Comparison of ENCODE assay signal across 10 cellular contexts in the genomic region with DNA sequence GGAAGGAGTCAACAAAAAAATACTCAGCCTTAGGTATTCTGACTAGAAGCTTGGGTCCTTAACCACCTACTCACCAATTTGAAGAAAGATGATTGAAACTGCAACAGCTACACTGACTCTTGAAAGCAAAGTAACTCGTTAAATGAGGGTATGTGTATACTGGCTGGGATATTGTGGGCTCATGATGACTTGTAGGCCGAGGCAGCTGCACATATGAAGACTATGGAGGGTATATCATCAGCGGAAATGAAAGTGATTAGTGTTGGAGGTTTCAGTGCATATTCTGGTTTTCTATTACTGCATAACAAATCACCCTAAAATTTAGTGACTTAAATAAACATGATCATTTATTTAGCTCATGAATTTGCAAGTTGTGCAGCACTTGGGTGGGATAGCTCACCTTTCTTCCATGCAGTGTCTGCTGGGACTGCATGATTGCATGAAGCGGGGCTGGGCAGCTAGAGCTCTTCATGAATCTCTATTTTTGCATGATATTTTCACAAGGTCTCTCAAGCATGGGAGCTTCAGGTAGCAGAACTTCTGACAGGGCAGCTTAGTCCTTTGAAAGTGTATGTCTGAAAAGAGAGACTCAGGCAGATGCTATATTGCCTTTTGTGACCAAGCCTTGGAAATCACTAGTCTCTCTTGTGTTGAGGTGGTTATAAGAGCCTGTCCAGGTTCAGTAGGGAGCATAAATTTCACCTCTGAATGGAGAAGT.
DNase-seq lines count a peak whose midpoint lies in the region; ATAC-seq and TF ChIP-seq lines count a peak whose summit lies in the region.
"Had no signal": no experiment of that assay in that cellular context is flagged by ENCODE, and none has a peak within 500 bp of the region (broad histone marks: within the 10 kb centered on the region; RNA-seq: fewer than 3 reads in every experiment).

No MANE protein-coding gene starts in this region.

- H3K4me1 ChIP-seq in trophoblast cell (ENCODE audit: control insufficient read depth in 1 of 2, insufficient read depth in 2 of 2, low read length in 2 of 2): peaks cover 14 to 22% of the 10 kb centered on the region in 2 experiments
- no peaks in the 10 kb centered on the region for H3K4me1 ChIP-seq in breast epithelium
- H3K4me1 ChIP-seq: gastroesophageal sphincter had no signal

- H2AK5ac ChIP-seq in trophoblast cell (ENCODE audit: low read length): peak overlapping the region; percentile 29

- H4K8ac ChIP-seq in trophoblast cell (ENCODE audit: low read depth, low read length): peak overlapping the region; percentile 16

- H3K36me3 ChIP-seq in trophoblast cell (ENCODE audit: control insufficient read depth in 1 of 2, insufficient read depth in 2 of 2, low read length in 2 of 2): no peaks in the 10 kb centered on the region
- H3K36me3 ChIP-seq in breast epithelium: no peaks in the 10 kb centered on the region
- H3K36me3 ChIP-seq: gastroesophageal sphincter had no signal

- no peak overlapping the region for H3K23ac ChIP-seq in trophoblast cell (ENCODE audit: low read length)

- H3K4me2 ChIP-seq in trophoblast cell (ENCODE audit: low read length): no peak overlapping the region

- TF ChIP-seq CTCF in breast epithelium (IDR thresholded peaks at IDR 0.05): no peak

- intact Hi-C loops in breast epithelium (cut with DNase I; ENCODE audit: low total_unique reads): no loop called here

- WGBS in trophoblast cell (ENCODE audit: extremely low coverage, insufficient coverage, insufficient read length): no CpG with 5 or more reads among the region's 4 CpGs

- no peaks in the 10 kb centered on the region for H3K9me3 ChIP-seq in trophoblast cell (ENCODE audit: insufficient read depth, low read depth, low read length)
- no peaks in the 10 kb centered on the region for H3K9me3 ChIP-seq in breast epithelium
- H3K9me3 ChIP-seq: gastroesophageal sphincter had no signal

- H3K4ac ChIP-seq in trophoblast cell (ENCODE audit: low read depth, low read length): no peak overlapping the region

- H3K9ac ChIP-seq in trophoblast cell (ENCODE audit: low read length): no peak overlapping the region

- no peak overlapping the region for H3K27ac ChIP-seq in trophoblast cell (ENCODE audit: low read depth, low read length)
- H3K27ac ChIP-seq in breast epithelium: no peak overlapping the region
- H3K27ac ChIP-seq: gastroesophageal sphincter had no signal

- H4K12ac ChIP-seq in trophoblast cell (ENCODE audit: low read depth, low read length): no peak overlapping the region

- H3K27me3 ChIP-seq in trophoblast cell (ENCODE audit: insufficient read depth, low read length) (no peaks in the 10 kb centered on the region), breast epithelium (no peaks in the 10 kb centered on the region)
- H3K27me3 ChIP-seq: gastroesophageal sphincter had no signal

- no peak for TF ChIP-seq POLR2A in breast epithelium (IDR thresholded peaks at IDR 0.05)

- peak overlapping the region; percentile 73 for H2BK120ac ChIP-seq in trophoblast cell (ENCODE audit: insufficient read depth, low read length, poor library complexity)

- H2AFZ ChIP-seq in trophoblast cell (ENCODE audit: insufficient read depth, low read length, poor library complexity): no peak overlapping the region

- peak overlapping the region; percentile 48 for H3K14ac ChIP-seq in trophoblast cell (ENCODE audit: low read length)

- ATAC-seq in HG02588 (IDR thresholded peaks at IDR 0.05; ENCODE audit: unreplicated experiment): peak; percentile 98
- ATAC-seq in HG03565 (IDR thresholded peaks at IDR 0.05; ENCODE audit: unreplicated experiment): peak; percentile 99
- ATAC-seq: gastroesophageal sphincter had no signal

- peak overlapping the region; percentile 27 for H2BK5ac ChIP-seq in trophoblast cell (ENCODE audit: low read depth, low read length, poor library complexity)

- H3K4me3 ChIP-seq in trophoblast cell (ENCODE audit: low read depth, low read length) (no peak overlapping the region), breast epithelium (no peak overlapping the region)
- H3K4me3 ChIP-seq: gastroesophageal sphincter had no signal

- H3K79me2 ChIP-seq in trophoblast cell (ENCODE audit: control insufficient read depth, insufficient read depth, low read length, poor library complexity): peaks cover 2% of the 10 kb centered on the region

- peak overlapping the region; percentile 95 for H2BK12ac ChIP-seq in trophoblast cell (ENCODE audit: low read length)

- H4K91ac ChIP-seq in trophoblast cell (ENCODE audit: low read depth, low read length): peak overlapping the region; percentile 61

- peaks cover 40% of the 10 kb centered on the region for H3K79me1 ChIP-seq in trophoblast cell (ENCODE audit: low read length)

- H3K18ac ChIP-seq in trophoblast cell (ENCODE audit: low read length): no peak overlapping the region

- peak; percentile 38 for DNase-seq in activated CD4-positive, alpha-beta T cell treated with anti-CD3 and anti-CD28 coated beads for 48 hours
- DNase-seq in activated CD4-positive, alpha-beta T cell treated with anti-CD3 and anti-CD28 coated beads, Interleukin-2, amount 50 U/mL, for 1 hour: no peak
- DNase-seq in trophoblast cell (no peak), breast epithelium (ENCODE audit: low spot score in 2 of 2) (no peak), germinal center (ENCODE audit: low spot score) (no peak), SHP77 (lab: John Stamatoyannopoulos, UW) (no peak)
- DNase-seq: SW 1271 had no signal
